12 cellular contexts compared by ENCODE assay signal in the genomic region with DNA sequence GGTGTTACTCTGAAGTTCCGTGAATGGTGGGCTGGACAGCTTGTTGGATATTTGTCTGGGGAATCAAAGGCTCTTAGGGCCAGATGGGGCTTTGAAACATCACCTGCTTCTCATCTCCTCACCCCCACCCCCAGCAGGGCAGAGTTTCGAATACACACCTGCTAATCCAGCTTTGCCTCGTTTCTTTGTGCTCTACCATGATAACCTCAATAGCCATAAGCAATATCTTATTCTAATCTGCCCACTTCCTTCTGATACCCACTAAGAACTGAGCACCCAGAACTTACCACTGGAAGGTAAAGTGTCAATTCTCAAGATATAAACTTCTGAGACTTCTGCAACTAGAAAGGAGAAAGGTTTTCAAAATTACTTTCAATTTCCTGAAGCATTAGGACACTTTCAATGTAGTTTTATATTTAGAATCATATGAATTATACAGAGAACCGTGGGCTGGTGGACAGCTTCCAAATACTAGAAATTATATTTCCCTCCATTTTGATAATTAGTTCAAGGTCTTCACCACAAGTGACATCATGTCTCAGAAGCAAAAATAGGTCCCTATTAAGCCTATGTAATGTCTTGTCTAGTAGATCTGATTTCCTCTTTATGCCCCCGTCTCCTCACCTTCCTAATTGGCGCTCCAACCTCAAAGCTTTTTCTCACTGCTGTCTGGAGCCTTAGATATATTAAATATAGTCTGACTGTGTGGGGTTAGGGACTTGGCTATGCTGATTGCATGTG.
DNase-seq lines count a peak whose midpoint lies in the region; ATAC-seq and TF ChIP-seq lines count a peak whose summit lies in the region.
"Had no signal": no experiment of that assay in that cellular context is flagged by ENCODE, and none has a peak within 500 bp of the region (broad histone marks: within the 10 kb centered on the region; RNA-seq: fewer than 3 reads in every experiment).

No MANE protein-coding gene starts in this region.

- ATAC-seq in GM19455 (IDR thresholded peaks at IDR 0.05; ENCODE audit: unreplicated experiment) (peak; percentile 62), HG03354 (IDR thresholded peaks at IDR 0.05; ENCODE audit: poor library complexity, severe bottlenecking, unreplicated experiment) (peak; percentile 64), HG03039 (IDR thresholded peaks at IDR 0.05; ENCODE audit: unreplicated experiment) (no peak), GM21515 (IDR thresholded peaks at IDR 0.05; ENCODE audit: unreplicated experiment) (no peak)
- peak; percentile 11 for ATAC-seq in activated naive CD8-positive, alpha-beta T cell treated with anti-CD3 and anti-CD28 coated beads, Interleukin-2, amount 50 U/mL, for 24 hours

- no peaks in the 10 kb centered on the region for H3K36me3 Mint-ChIP-seq in activated naive CD8-positive, alpha-beta T cell treated with anti-CD3 and anti-CD28 coated beads, Interleukin-2, amount 50 U/mL, for 24 hours (ENCODE audit: low read depth)

- no peak overlapping the region for H3K27ac Mint-ChIP-seq in activated naive CD8-positive, alpha-beta T cell treated with anti-CD3 and anti-CD28 coated beads, Interleukin-2, amount 50 U/mL, for 24 hours

- no peak for TF ChIP-seq POLR2A in vagina (IDR thresholded peaks at IDR 0.05)

- no peak overlapping the region for H3K4me3 ChIP-seq in vagina
- H3K4me3 ChIP-seq: breast epithelium had no signal

- H3K9me3 ChIP-seq in vagina: no peaks in the 10 kb centered on the region
- H3K9me3 ChIP-seq: breast epithelium had no signal

- H3K27me3 ChIP-seq in vagina: no peaks in the 10 kb centered on the region
- H3K27me3 ChIP-seq: breast epithelium had no signal

- no peaks in the 10 kb centered on the region for H3K27me3 Mint-ChIP-seq in activated naive CD8-positive, alpha-beta T cell treated with anti-CD3 and anti-CD28 coated beads, Interleukin-2, amount 50 U/mL, for 24 hours

- in situ Hi-C loops in GM13977 (cut with MboI; ENCODE audit: low pct_unique_long_range_greater_than_20kb, low sequenced_read_pairs, unreplicated experiment): no loop called here

- H3K4me3 Mint-ChIP-seq in activated naive CD8-positive, alpha-beta T cell treated with anti-CD3 and anti-CD28 coated beads, Interleukin-2, amount 50 U/mL, for 24 hours: no peak overlapping the region

- H3K36me3 ChIP-seq in vagina: no peaks in the 10 kb centered on the region
- H3K36me3 ChIP-seq: breast epithelium had no signal

- TF ChIP-seq CTCF in GM13977 (IDR thresholded peaks at IDR 0.05; ENCODE audit: extremely low read depth, insufficient read depth, missing control alignments) (no peak), vagina (IDR thresholded peaks at IDR 0.05) (no peak)

- no peaks in the 10 kb centered on the region for H3K9me3 Mint-ChIP-seq in activated naive CD8-positive, alpha-beta T cell treated with anti-CD3 and anti-CD28 coated beads, Interleukin-2, amount 50 U/mL, for 24 hours

- H3K4me1 ChIP-seq in vagina: peaks cover 15% of the 10 kb centered on the region

- intact Hi-C loops in vagina (cut with DNase I): no loop called here

- peaks cover 35% of the 10 kb centered on the region for H3K4me1 Mint-ChIP-seq in activated naive CD8-positive, alpha-beta T cell treated with anti-CD3 and anti-CD28 coated beads, Interleukin-2, amount 50 U/mL, for 24 hours

- no peak overlapping the region for H3K27ac ChIP-seq in vagina
- H3K27ac ChIP-seq: breast epithelium had no signal

- peak; percentile 51 for DNase-seq in GM13977 (ENCODE audit: low spot score)
- no peak for DNase-seq in activated naive CD8-positive, alpha-beta T cell treated with anti-CD3 and anti-CD28 coated beads, Interleukin-2, amount 50 U/mL, for 24 hours
- DNase-seq in HPDE6-E6E7 (ENCODE audit: extremely low spot score): no peak
- DNase-seq in vagina (ENCODE audit: extremely low spot score in 2 of 2): no peak
- DNase-seq: activated CD4-positive, alpha-beta T cell treated with anti-CD3 and anti-CD28 coated beads for 1 hour; H7; KG1 had no signal

Comparison
In these comparisons a context has a peak if more than half of its experiments do, and no peak if none do; other contexts are left out.
1. ATAC-seq: peak in GM19455 (single experiment), HG03354 (single experiment) and activated naive CD8-positive, alpha-beta T cell treated with anti-CD3 and anti-CD28 coated beads, Interleukin-2, amount 50 U/mL, for 24 hours (single experiment); none in HG03039 (single experiment) and GM21515 (single experiment).